In the genomic region with DNA sequence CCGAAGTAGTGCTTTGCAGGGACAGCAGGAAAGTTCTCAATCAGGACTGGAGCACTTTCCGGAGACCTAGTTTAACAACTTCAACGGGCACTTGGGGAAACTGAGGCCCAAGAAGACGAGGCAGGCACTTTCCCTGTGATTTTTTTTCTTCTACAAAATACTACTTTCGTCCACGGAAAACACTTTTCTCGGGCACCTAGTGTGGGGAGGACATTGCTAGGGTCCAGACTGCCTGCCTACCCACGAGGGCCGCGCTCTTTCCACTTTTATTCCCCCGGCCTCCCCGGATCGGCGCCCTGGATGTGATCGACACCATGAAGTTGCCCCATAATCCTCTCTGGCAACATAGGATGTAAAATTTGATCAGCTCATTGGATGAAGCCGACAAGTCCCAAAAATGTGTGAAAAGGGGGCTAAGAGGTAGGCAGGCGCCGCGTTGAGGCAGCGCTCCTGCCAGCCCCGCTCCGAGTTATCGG, we compare ENCODE assay signal across 10 cellular contexts.
DNase-seq lines count a peak whose midpoint lies in the region; ATAC-seq and TF ChIP-seq lines count a peak whose summit lies in the region.
"Had no signal": no experiment of that assay in that cellular context is flagged by ENCODE, and none has a peak within 500 bp of the region (broad histone marks: within the 10 kb centered on the region; RNA-seq: fewer than 3 reads in every experiment).

No MANE protein-coding gene starts in this region.

- peaks cover 11% of the 10 kb centered on the region; the same call in 1 of the 2 replicates for H3K27me3 ChIP-seq in SK-N-SH (ENCODE audit: insufficient read depth)
- peaks cover 9% of the 10 kb centered on the region for H3K27me3 ChIP-seq in iPS-15b (ENCODE audit: control insufficient read depth, insufficient read depth, low read length)
- H3K27me3 ChIP-seq in subcutaneous abdominal adipose tissue (ENCODE audit: control insufficient read depth in 5 of 5, insufficient read depth in 4 of 5, low read length in 5 of 5), result peaks cover 2 to 25% (median 18%) of the 10 kb centered on the region in 5 donors

- no peaks in the 10 kb centered on the region for H3K79me2 ChIP-seq in SK-N-SH (ENCODE audit: insufficient read depth)

- H3K27ac Mint-ChIP-seq in T-cell, result no peak overlapping the region

- CTCF ChIA-PET in SK-N-SH (lab: Yijun Ruan, JAX), result interaction anchor here (1.0 kb wide), 1 partner anchor 51 kb away, joined by 3 read pairs; no protein-coding TSS in a partner anchor
- CTCF ChIA-PET in T-cell (lab: Charles Lee), result no interaction called here

- no peaks in the 10 kb centered on the region for H3K36me3 Mint-ChIP-seq in T-cell

- H3K36me3 ChIP-seq in SK-N-SH (replicated peaks in 1 of 2; ENCODE audit: control insufficient read depth in 1 of 2, insufficient read depth in 2 of 2, low read length in 1 of 2) (no peaks in the 10 kb centered on the region), iPS-15b (ENCODE audit: control insufficient read depth, insufficient read depth, low read length) (no peaks in the 10 kb centered on the region), subcutaneous abdominal adipose tissue (ENCODE audit: control insufficient read depth in 5 of 5, insufficient read depth in 5 of 5, low read length in 5 of 5) (no peaks in the 10 kb centered on the region)

- H2AFZ ChIP-seq in SK-N-SH (ENCODE audit: low read depth), result no peak overlapping the region

- peaks cover 0 to 3% (median 3%) of the 10 kb centered on the region in 3 donors for H3K4me1 Mint-ChIP-seq in T-cell

- no peak for TF ChIP-seq RAD21 in SK-N-SH (IDR thresholded peaks at IDR 0.05; ENCODE audit: low read length)

- ATAC-seq in SK-N-SH treated with all-trans-retinoic acid at 6 μM for 48 hours (no peak), T-cell (replicated peaks in 1 of 4) (peak in 1 of 4 experiments; percentile 37)

- TF ChIP-seq CTCF in SK-N-SH (IDR thresholded peaks at IDR 0.05), result no peak

- H3K4me3 ChIP-seq in SK-N-SH (ENCODE audit: low read depth in 2 of 2, low read length in 1 of 2), result peak overlapping the region; percentile 23 to 35; a peak in 3 of 4 replicates
- H3K4me3 ChIP-seq in iPS-15b (ENCODE audit: low read depth, low read length), result peak overlapping the region; percentile 48
- H3K4me3 ChIP-seq in subcutaneous abdominal adipose tissue (ENCODE audit: low read depth in 1 of 5, low read length in 5 of 5), result peak overlapping the region; percentile 40 to 62 (median 56)

- H3K9me3 Mint-ChIP-seq in T-cell, result no peaks in the 10 kb centered on the region

- no peak overlapping the region for H3K9ac ChIP-seq in SK-N-SH
- no peak overlapping the region for H3K9ac ChIP-seq in iPS-15b (ENCODE audit: low read depth, low read length)
- no peak overlapping the region for H3K9ac ChIP-seq in subcutaneous abdominal adipose tissue (ENCODE audit: low read length in 5 of 5)

- H3K9me3 ChIP-seq in SK-N-SH (no peaks in the 10 kb centered on the region), iPS-15b (ENCODE audit: control insufficient read depth, insufficient read depth, low read length) (no peaks in the 10 kb centered on the region), subcutaneous abdominal adipose tissue (ENCODE audit: control insufficient read depth in 5 of 5, low read length in 5 of 5) (no peaks in the 10 kb centered on the region)

- peak overlapping the region; percentile 60; the same call in 1 of the 2 replicates for H3K4me2 ChIP-seq in SK-N-SH

- H3F3A ChIP-seq in SK-N-SH (replicated peaks; ENCODE audit: insufficient read depth), result no peaks in the 10 kb centered on the region

- POLR2A ChIA-PET in SK-N-SH (lab: Yijun Ruan, JAX), result no interaction called here
- POLR2A ChIA-PET in T-cell (lab: Charles Lee), result interaction anchor here in 1 of 2 donors (0.6 kb wide), 1 partner anchor 158 kb away, joined by 3 read pairs; no protein-coding TSS in a partner anchor

- no peaks in the 10 kb centered on the region for H3K9me2 ChIP-seq in SK-N-SH

- in situ Hi-C loops in G401 (cut with HindIII; ENCODE audit: low sequenced_read_pairs), result no loop called here

- H4K20me1 ChIP-seq in SK-N-SH (ENCODE audit: insufficient read depth), result no peaks in the 10 kb centered on the region

- TF ChIP-seq EP300 in SK-N-SH (IDR thresholded peaks at IDR 0.05; ENCODE audit: borderline replicate concordance in 1 of 2, low read depth in 1 of 2, low read length in 1 of 2), result no peak

- no peak for DNase-seq in SK-N-SH
- no peak for DNase-seq in T-cell
- no peak for DNase-seq in stimulated activated CD4-positive, alpha-beta T cell treated with anti-CD3 and anti-CD28 coated beads, Interleukin-12 subunit alpha, Interleukin-12 subunit beta, amount 100 ng/mL, for 4 hours
- no peak for DNase-seq in SKM-1 (lab: John Stamatoyannopoulos, UW; ENCODE audit: unreplicated experiment)
- DNase-seq in G401 (ENCODE audit: low spot score), result no peak
- DNase-seq: activated CD4-positive, CD25-positive, alpha-beta regulatory T cell; AML-193 had no signal

- H3K27me3 Mint-ChIP-seq in T-cell, result peaks cover 13 to 29% of the 10 kb centered on the region in 2 donors

- H3K4me1 ChIP-seq in SK-N-SH (ENCODE audit: control insufficient read depth in 1 of 2, insufficient read depth in 2 of 2, low read depth in 1 of 2, low read length in 1 of 2), result no peaks in the 10 kb centered on the region
- H3K4me1 ChIP-seq in iPS-15b (ENCODE audit: control insufficient read depth, insufficient read depth, low read length), result peaks cover 9% of the 10 kb centered on the region
- peaks cover 0 to 10% (median 6%) of the 10 kb centered on the region in 5 donors for H3K4me1 ChIP-seq in subcutaneous abdominal adipose tissue (ENCODE audit: control insufficient read depth in 5 of 5, insufficient read depth in 5 of 5, low read length in 5 of 5)

- peak overlapping the region; percentile 10 to 41 (median 28) for H3K4me3 Mint-ChIP-seq in T-cell

- WGBS in SK-N-SH (ENCODE audit: low lambda C conversion rate), result 35% methylated on average over 23 of the region's 23 CpGs

- H3K27ac ChIP-seq in SK-N-SH (ENCODE audit: low read depth in 2 of 2, low read length in 1 of 2) (no peak overlapping the region), subcutaneous abdominal adipose tissue (ENCODE audit: low read depth, low read length) (no peak overlapping the region)

TF ChIP-seq in SK-N-SH, 30 proteins besides CTCF, POLR2A, EP300 and RAD21 (continues in another document):
- TF ChIP-seq TAF1 (IDR thresholded peaks at IDR 0.05; ENCODE audit: borderline replicate concordance, low read depth, low read length) (no peak), NFIC (IDR thresholded peaks at IDR 0.05; ENCODE audit: borderline replicate concordance) (no peak), TCF12 (IDR thresholded peaks at IDR 0.05) (no peak), CHD2 (IDR thresholded peaks at IDR 0.05; ENCODE audit: low read length, partially characterized antibody) (no peak), GABPA (IDR thresholded peaks at IDR 0.05; ENCODE audit: low read depth) (no peak), RXRA (IDR thresholded peaks at IDR 0.05; ENCODE audit: borderline replicate concordance, low read depth) (no peak), RFX5 (IDR thresholded peaks at IDR 0.05; ENCODE audit: low read length) (no peak)
- TF ChIP-seq, protein P1, sequence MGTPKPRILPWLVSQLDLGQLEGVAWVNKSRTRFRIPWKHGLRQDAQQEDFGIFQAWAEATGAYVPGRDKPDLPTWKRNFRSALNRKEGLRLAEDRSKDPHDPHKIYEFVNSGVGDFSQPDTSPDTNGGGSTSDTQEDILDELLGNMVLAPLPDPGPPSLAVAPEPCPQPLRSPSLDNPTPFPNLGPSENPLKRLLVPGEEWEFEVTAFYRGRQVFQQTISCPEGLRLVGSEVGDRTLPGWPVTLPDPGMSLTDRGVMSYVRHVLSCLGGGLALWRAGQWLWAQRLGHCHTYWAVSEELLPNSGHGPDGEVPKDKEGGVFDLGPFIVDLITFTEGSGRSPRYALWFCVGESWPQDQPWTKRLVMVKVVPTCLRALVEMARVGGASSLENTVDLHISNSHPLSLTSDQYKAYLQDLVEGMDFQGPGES (IDR thresholded peaks at IDR 0.05; ENCODE audit: low read depth, low read length), result no peak
- TF ChIP-seq, protein P2, sequence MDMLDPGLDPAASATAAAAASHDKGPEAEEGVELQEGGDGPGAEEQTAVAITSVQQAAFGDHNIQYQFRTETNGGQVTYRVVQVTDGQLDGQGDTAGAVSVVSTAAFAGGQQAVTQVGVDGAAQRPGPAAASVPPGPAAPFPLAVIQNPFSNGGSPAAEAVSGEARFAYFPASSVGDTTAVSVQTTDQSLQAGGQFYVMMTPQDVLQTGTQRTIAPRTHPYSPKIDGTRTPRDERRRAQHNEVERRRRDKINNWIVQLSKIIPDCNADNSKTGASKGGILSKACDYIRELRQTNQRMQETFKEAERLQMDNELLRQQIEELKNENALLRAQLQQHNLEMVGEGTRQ (IDR thresholded peaks at IDR 0.05; ENCODE audit: borderline replicate concordance, low read depth, low read length), result no peak

TF ChIP-seq in SK-N-SH treated with all-trans-retinoic acid at 6 μM for 48 hours, 23 proteins besides CTCF, POLR2A, EP300 and RAD21:
- TF ChIP-seq PATZ1 (CRISPR knock-in tag; IDR thresholded peaks at IDR 0.05; ENCODE audit: borderline replicate concordance) (no peak), ZNF8 (CRISPR knock-in tag; IDR thresholded peaks at IDR 0.05) (no peak), ISL1 (CRISPR knock-in tag; IDR thresholded peaks at IDR 0.05) (no peak), ZFP30 (CRISPR knock-in tag; IDR thresholded peaks at IDR 0.05) (no peak)
